15 cellular contexts compared by ENCODE assay signal in genomic region chr15:61034793-61035710, GRCh38.
DNase-seq lines count a peak whose midpoint lies in the region; ATAC-seq and TF ChIP-seq lines count a peak whose summit lies in the region.
"Had no signal": no experiment of that assay in that cellular context is flagged by ENCODE, and none has a peak within 500 bp of the region (broad histone marks: within the 10 kb centered on the region; RNA-seq: fewer than 3 reads in every experiment).

No MANE protein-coding gene starts in this region.

- BruUV-seq in PC-3 (replicated peaks; lab: Mats Ljungman, UMichigan), result no TSS peak

- POLR2A ChIA-PET in HEK293T (lab: Yijun Ruan, JAX), result no interaction called here
- POLR2A ChIA-PET in PC-3 (lab: Charles Lee; ENCODE audit: unreplicated experiment), result no interaction called here

- H3K4me1 Mint-ChIP-seq in natural killer cell treated with Interleukin-12 subunit alpha and Interleukin-12 subunit beta and Interleukin-15 and Interleukin-18, amount 100 ng/mL, for 72 hours (ENCODE audit: low read depth in 2 of 2), result no peaks in the 10 kb centered on the region
- H3K4me1 Mint-ChIP-seq: activated naive CD8-positive, alpha-beta T cell treated with anti-CD3 and anti-CD28 coated beads, Interleukin-2, amount 10 ng/mL, durations not matched to agents 7 days and 5 days; CD4-positive, alpha-beta memory T cell; immature natural killer cell had no signal

- H2AFZ ChIP-seq in PC-3 (ENCODE audit: low read length), result no peak overlapping the region

- no peaks in the 10 kb centered on the region for H3K79me2 ChIP-seq in PC-3 (ENCODE audit: low read length)

- H3K27me3 ChIP-seq in brain microvascular endothelial cell (replicated peaks) (no peaks in the 10 kb centered on the region), PC-3 (ENCODE audit: low read length) (peaks cover 45% of the 10 kb centered on the region)
- H3K27me3 ChIP-seq: tibial nerve had no signal

- no peaks in the 10 kb centered on the region for H3K36me3 Mint-ChIP-seq in natural killer cell treated with Interleukin-12 subunit alpha and Interleukin-12 subunit beta and Interleukin-15 and Interleukin-18, amount 100 ng/mL, for 72 hours
- H3K36me3 Mint-ChIP-seq: activated naive CD8-positive, alpha-beta T cell treated with anti-CD3 and anti-CD28 coated beads, Interleukin-2, amount 10 ng/mL, durations not matched to agents 7 days and 5 days; CD4-positive, alpha-beta memory T cell; immature natural killer cell had no signal

- no peak overlapping the region for H3K9ac ChIP-seq in PC-3 (ENCODE audit: low read length)

- peaks cover 14 to 32% of the 10 kb centered on the region in 2 donors for H3K27me3 Mint-ChIP-seq in natural killer cell treated with Interleukin-12 subunit alpha and Interleukin-12 subunit beta and Interleukin-15 and Interleukin-18, amount 100 ng/mL, for 72 hours

- ATAC-seq in sciatic nerve, result peak; percentile 49
- no peak for ATAC-seq in natural killer cell treated with Interleukin-12 subunit alpha and Interleukin-12 subunit beta and Interleukin-15 and Interleukin-18, amount 100 ng/mL, for 72 hours
- no peak for ATAC-seq in PC-3
- ATAC-seq: activated CD8-positive, alpha-beta T cell treated with anti-CD3 and anti-CD28 coated beads, Interleukin-2, amount 10 ng/mL, durations not matched to agents 7 days and 5 days had no signal

- H3F3A ChIP-seq in PC-3 (ENCODE audit: low read length, unreplicated experiment), result no peaks in the 10 kb centered on the region

- H3K27ac ChIP-seq in brain microvascular endothelial cell (peak overlapping the region; percentile 80), PC-3 (ENCODE audit: low read length) (no peak overlapping the region)

- no peaks in the 10 kb centered on the region for H3K36me3 ChIP-seq in brain microvascular endothelial cell (replicated peaks)
- H3K36me3 ChIP-seq in PC-3 (ENCODE audit: low read depth, low read length), result no peaks in the 10 kb centered on the region
- H3K36me3 ChIP-seq: tibial nerve had no signal

- no peak overlapping the region for H3K27ac Mint-ChIP-seq in natural killer cell treated with Interleukin-12 subunit alpha and Interleukin-12 subunit beta and Interleukin-15 and Interleukin-18, amount 100 ng/mL, for 72 hours
- H3K27ac Mint-ChIP-seq: activated CD8-positive, alpha-beta T cell treated with anti-CD3 and anti-CD28 coated beads, Interleukin-2, amount 10 ng/mL, durations not matched to agents 7 days and 5 days; activated naive CD8-positive, alpha-beta T cell treated with anti-CD3 and anti-CD28 coated beads, Interleukin-2, amount 10 ng/mL, durations not matched to agents 7 days and 5 days; CD4-positive, alpha-beta memory T cell; immature natural killer cell; T-helper 1 cell treated with Interleukin-12 subunit alpha and Interleukin-12 subunit beta and Interleukin-4 antibody, amounts not matched to agents 30 μg/mL and 1 μg/mL, for 36 hours had no signal

- in situ Hi-C loops in brain microvascular endothelial cell (cut with HindIII; ENCODE audit: low pct_ligation_motif_present, low sequenced_read_pairs), result no loop called here

- H3K4me3 ChIP-seq in brain microvascular endothelial cell (ENCODE audit: low read depth, low read length) (no peak overlapping the region), PC-3 (ENCODE audit: low read length) (no peak overlapping the region)

- no peaks in the 10 kb centered on the region for H3K4me1 ChIP-seq in PC-3 (ENCODE audit: insufficient read depth, low read length)

- H3K9me3 ChIP-seq in PC-3 (ENCODE audit: low read length), result no peaks in the 10 kb centered on the region
- H3K9me3 ChIP-seq: tibial nerve had no signal

- no peaks in the 10 kb centered on the region for H3K9me2 ChIP-seq in PC-3 (replicated peaks; ENCODE audit: low read length)

- no peak overlapping the region for H3K4me2 ChIP-seq in PC-3 (ENCODE audit: low read length)

- intact Hi-C loops in sciatic nerve (cut with DNase I), result no loop called here
- intact Hi-C loops in PC-3 (cut with micrococcal nuclease), result no loop called here

- DNase-seq in Daoy (ENCODE audit: low read depth), result peak; percentile 16
- peak; percentile 33 for DNase-seq in brain microvascular endothelial cell
- peak; percentile 39 for DNase-seq in hepatic stellate cell (ENCODE audit: low spot score)
- DNase-seq in sciatic nerve (ENCODE audit: low spot score), result no peak
- no peak for DNase-seq in HEK293T (ENCODE audit: extremely low spot score)
- no peak for DNase-seq in natural killer cell treated with Interleukin-12 subunit alpha and Interleukin-12 subunit beta and Interleukin-15 and Interleukin-18, amount 100 ng/mL, for 72 hours (ENCODE audit: low spot score)
- DNase-seq in PC-3, result no peak
- DNase-seq in stimulated activated CD4-positive, alpha-beta T cell treated with anti-CD3 and anti-CD28 coated beads, Interleukin-4, amount 100 ng/mL, for 24 hours, result no peak
- DNase-seq: activated CD8-positive, alpha-beta T cell treated with anti-CD3 and anti-CD28 coated beads, Interleukin-2, amount 10 ng/mL, durations not matched to agents 7 days and 5 days; activated naive CD8-positive, alpha-beta T cell treated with anti-CD3 and anti-CD28 coated beads, Interleukin-2, amount 10 ng/mL, durations not matched to agents 7 days and 5 days; CD4-positive, alpha-beta memory T cell; immature natural killer cell; NCI-H1436 treated with DMSO at 0.1 percent for 48 hours had no signal

- H3K4me3 Mint-ChIP-seq in natural killer cell treated with Interleukin-12 subunit alpha and Interleukin-12 subunit beta and Interleukin-15 and Interleukin-18, amount 100 ng/mL, for 72 hours, result no peak overlapping the region
- H3K4me3 Mint-ChIP-seq: activated CD8-positive, alpha-beta T cell treated with anti-CD3 and anti-CD28 coated beads, Interleukin-2, amount 10 ng/mL, durations not matched to agents 7 days and 5 days; activated naive CD8-positive, alpha-beta T cell treated with anti-CD3 and anti-CD28 coated beads, Interleukin-2, amount 10 ng/mL, durations not matched to agents 7 days and 5 days; CD4-positive, alpha-beta memory T cell; immature natural killer cell; T-helper 1 cell treated with Interleukin-12 subunit alpha and Interleukin-12 subunit beta and Interleukin-4 antibody, amounts not matched to agents 30 μg/mL and 1 μg/mL, for 36 hours had no signal

- H3K9me3 Mint-ChIP-seq in natural killer cell treated with Interleukin-12 subunit alpha and Interleukin-12 subunit beta and Interleukin-15 and Interleukin-18, amount 100 ng/mL, for 72 hours, result no peaks in the 10 kb centered on the region
- H3K9me3 Mint-ChIP-seq: activated naive CD8-positive, alpha-beta T cell treated with anti-CD3 and anti-CD28 coated beads, Interleukin-2, amount 10 ng/mL, durations not matched to agents 7 days and 5 days; immature natural killer cell; T-helper 1 cell treated with Interleukin-12 subunit alpha and Interleukin-12 subunit beta and Interleukin-4 antibody, amounts not matched to agents 30 μg/mL and 1 μg/mL, for 36 hours had no signal

- TF ChIP-seq CTCF in brain microvascular endothelial cell (IDR thresholded peaks at IDR 0.05; ENCODE audit: low read depth, low read length, missing control alignments), result no peak
- TF ChIP-seq CTCF in PC-3 (conservative IDR thresholded peaks at IDR 0.05; ENCODE audit: low read depth, low read length), result no peak

- H4K20me1 ChIP-seq in PC-3 (ENCODE audit: low read length), result no peaks in the 10 kb centered on the region

- CTCF ChIA-PET in HEK293T (lab: Yijun Ruan, JAX), result no interaction called here
- CTCF ChIA-PET in PC-3 (lab: Charles Lee), result no interaction called here

TF ChIP-seq in HEK293T, 16 proteins besides CTCF, POLR2A, EP300 and RAD21:
- no peak for TF ChIP-seq L3MBTL2 (conservative IDR thresholded peaks at IDR 0.05)
- TF ChIP-seq FOXA1 (IDR thresholded peaks at IDR 0.05), result no peak
- TF ChIP-seq CTBP1 (IDR thresholded peaks at IDR 0.05; ENCODE audit: borderline replicate concordance), result no peak
- TF ChIP-seq ARNT (IDR thresholded peaks at IDR 0.05), result no peak
- TF ChIP-seq PKNOX1 (IDR thresholded peaks at IDR 0.05), result no peak
- no peak for TF ChIP-seq BHLHE40 (IDR thresholded peaks at IDR 0.05; ENCODE audit: borderline replicate concordance)
- no peak for TF ChIP-seq SP1 (IDR thresholded peaks at IDR 0.05)
- TF ChIP-seq FOXK2 (IDR thresholded peaks at IDR 0.05), result no peak
- no peak for TF ChIP-seq TARDBP (IDR thresholded peaks at IDR 0.05)
- TF ChIP-seq FOXM1 (IDR thresholded peaks at IDR 0.05; ENCODE audit: borderline replicate concordance), result no peak
- TF ChIP-seq NFRKB (IDR thresholded peaks at IDR 0.05), result no peak
- no peak for TF ChIP-seq ELF4 (IDR thresholded peaks at IDR 0.05)
- TF ChIP-seq SUZ12 (IDR thresholded peaks at IDR 0.05), result no peak
- TF ChIP-seq LEF1 (IDR thresholded peaks at IDR 0.05; ENCODE audit: borderline replicate concordance), result no peak
- no peak for TF ChIP-seq HDGF (IDR thresholded peaks at IDR 0.05; ENCODE audit: borderline replicate concordance)
- TF ChIP-seq ZNF384 (IDR thresholded peaks at IDR 0.05), result no peak
TF ChIP-seq in HEK293T: peak in this region for 0.

Comparison
In these comparisons a context has a peak if more than half of its experiments do, and no peak if none do; other contexts are left out.
1. DNase-seq: peak in Daoy (single experiment), brain microvascular endothelial cell (single experiment) and hepatic stellate cell (single experiment); none in sciatic nerve (single experiment), HEK293T (single experiment), natural killer cell treated with Interleukin-12 subunit alpha and Interleukin-12 subunit beta and Interleukin-15 and Interleukin-18, amount 100 ng/mL, for 72 hours (single experiment), PC-3 (single experiment) and stimulated activated CD4-positive, alpha-beta T cell treated with anti-CD3 and anti-CD28 coated beads, Interleukin-4, amount 100 ng/mL, for 24 hours (single experiment).